ENCODE assay signal across 2 cellular contexts in the genomic region with DNA sequence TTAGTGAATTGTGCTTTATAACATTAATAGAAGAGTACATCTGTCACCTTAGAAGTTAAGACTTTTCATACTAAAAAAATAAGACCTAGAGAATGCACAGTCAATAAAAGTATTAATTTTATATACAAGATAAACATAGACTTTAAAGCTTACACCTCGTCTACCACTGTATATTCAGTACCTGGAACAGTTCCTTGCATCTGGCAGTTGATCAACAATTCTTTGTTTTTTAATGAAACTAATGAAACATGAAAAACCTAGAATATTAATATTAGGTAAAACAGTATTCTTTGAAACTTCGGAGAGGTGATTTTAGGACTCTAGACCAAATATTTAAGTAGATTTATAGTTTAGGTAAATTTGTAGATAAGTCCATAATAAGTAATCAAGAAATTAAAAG.
TF ChIP-seq lines count a peak whose summit lies in the region.

No MANE protein-coding gene starts in this region.

TF ChIP-seq in Ishikawa, 13 proteins besides CTCF, POLR2A, EP300 and RAD21:
- TF ChIP-seq, protein P1, sequence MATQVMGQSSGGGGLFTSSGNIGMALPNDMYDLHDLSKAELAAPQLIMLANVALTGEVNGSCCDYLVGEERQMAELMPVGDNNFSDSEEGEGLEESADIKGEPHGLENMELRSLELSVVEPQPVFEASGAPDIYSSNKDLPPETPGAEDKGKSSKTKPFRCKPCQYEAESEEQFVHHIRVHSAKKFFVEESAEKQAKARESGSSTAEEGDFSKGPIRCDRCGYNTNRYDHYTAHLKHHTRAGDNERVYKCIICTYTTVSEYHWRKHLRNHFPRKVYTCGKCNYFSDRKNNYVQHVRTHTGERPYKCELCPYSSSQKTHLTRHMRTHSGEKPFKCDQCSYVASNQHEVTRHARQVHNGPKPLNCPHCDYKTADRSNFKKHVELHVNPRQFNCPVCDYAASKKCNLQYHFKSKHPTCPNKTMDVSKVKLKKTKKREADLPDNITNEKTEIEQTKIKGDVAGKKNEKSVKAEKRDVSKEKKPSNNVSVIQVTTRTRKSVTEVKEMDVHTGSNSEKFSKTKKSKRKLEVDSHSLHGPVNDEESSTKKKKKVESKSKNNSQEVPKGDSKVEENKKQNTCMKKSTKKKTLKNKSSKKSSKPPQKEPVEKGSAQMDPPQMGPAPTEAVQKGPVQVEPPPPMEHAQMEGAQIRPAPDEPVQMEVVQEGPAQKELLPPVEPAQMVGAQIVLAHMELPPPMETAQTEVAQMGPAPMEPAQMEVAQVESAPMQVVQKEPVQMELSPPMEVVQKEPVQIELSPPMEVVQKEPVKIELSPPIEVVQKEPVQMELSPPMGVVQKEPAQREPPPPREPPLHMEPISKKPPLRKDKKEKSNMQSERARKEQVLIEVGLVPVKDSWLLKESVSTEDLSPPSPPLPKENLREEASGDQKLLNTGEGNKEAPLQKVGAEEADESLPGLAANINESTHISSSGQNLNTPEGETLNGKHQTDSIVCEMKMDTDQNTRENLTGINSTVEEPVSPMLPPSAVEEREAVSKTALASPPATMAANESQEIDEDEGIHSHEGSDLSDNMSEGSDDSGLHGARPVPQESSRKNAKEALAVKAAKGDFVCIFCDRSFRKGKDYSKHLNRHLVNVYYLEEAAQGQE (IDR thresholded peaks at IDR 0.05; ENCODE audit: low read depth): peak; percentile 63
- TF ChIP-seq CEBPB (IDR thresholded peaks at IDR 0.05): no peak

TF ChIP-seq in K562, 482 proteins besides CTCF, POLR2A, EP300 and RAD21:
- no peak for TF ChIP-seq COPS2 (conservative IDR thresholded peaks at IDR 0.05)
- no peak for TF ChIP-seq STAT6 (CRISPR knock-in tag; IDR thresholded peaks at IDR 0.05)
- TF ChIP-seq ZNF75A (CRISPR knock-in tag; IDR thresholded peaks at IDR 0.05): no peak
- TF ChIP-seq TRIM28 (IDR thresholded peaks at IDR 0.05): no peak
- no peak for TF ChIP-seq MCM5 (IDR thresholded peaks at IDR 0.05; ENCODE audit: low read depth)
- TF ChIP-seq MEF2D (tag; conservative IDR thresholded peaks at IDR 0.05; ENCODE audit: low read depth): no peak
- no peak for TF ChIP-seq TGIF2 (CRISPR knock-in tag; IDR thresholded peaks at IDR 0.05)
- TF ChIP-seq RBFOX2 (IDR thresholded peaks at IDR 0.05; ENCODE audit: low read depth, low read length): no peak
- no peak for TF ChIP-seq DDX20 (tag; IDR thresholded peaks at IDR 0.05; ENCODE audit: low read depth)
- no peak for TF ChIP-seq PHF8 (IDR thresholded peaks at IDR 0.05; ENCODE audit: borderline replicate concordance, low read length)
- TF ChIP-seq MXD1 (CRISPR knock-in tag; IDR thresholded peaks at IDR 0.05; ENCODE audit: borderline replicate concordance, poor library complexity, severe bottlenecking): no peak
- no peak for TF ChIP-seq ZNF347 (CRISPR knock-in tag; IDR thresholded peaks at IDR 0.05; ENCODE audit: low read depth)
- no peak for TF ChIP-seq ZNF717 (CRISPR knock-in tag; IDR thresholded peaks at IDR 0.05)
- no peak for TF ChIP-seq BRD4 (IDR thresholded peaks at IDR 0.05)
- TF ChIP-seq HIVEP1 (CRISPR knock-in tag; IDR thresholded peaks at IDR 0.05): no peak
- no peak for TF ChIP-seq KDM1A (IDR thresholded peaks at IDR 0.05)
- TF ChIP-seq ZNF217 (CRISPR knock-in tag; IDR thresholded peaks at IDR 0.05): no peak
